Comparison of ENCODE assay signal across 22 cellular contexts in the genomic region with DNA sequence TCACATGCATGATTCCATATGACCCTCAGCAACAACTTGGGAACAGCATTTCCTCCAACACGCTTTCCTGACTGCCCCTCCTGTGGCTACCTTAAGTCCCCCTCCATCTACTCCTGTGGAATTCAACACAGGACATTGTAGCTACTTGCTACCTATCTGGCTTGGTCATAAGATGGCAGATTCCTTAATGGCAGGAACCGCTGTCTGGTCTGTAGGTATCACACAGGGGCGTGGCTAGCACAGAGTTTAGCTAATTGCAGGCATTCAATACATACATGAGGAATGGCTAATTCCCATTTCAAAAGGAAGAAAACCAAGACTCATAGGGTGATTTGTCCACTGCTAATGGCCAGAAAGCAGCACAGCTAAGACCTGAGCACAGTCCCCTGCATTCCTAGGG. TPM values are rescaled to one million over a fixed set of nuclear protein-coding genes. Genes with fewer than 3 reads are reported as not detected.
A peak's percentile ranks its signal among the peaks of the same experiment; 100 is the strongest.
DNase-seq lines count a peak whose midpoint lies in the region; ATAC-seq, FAIRE-seq and TF ChIP-seq lines count a peak whose summit lies in the region.
"Had no signal": no experiment of that assay in that cellular context is flagged by ENCODE, and none has a peak within 500 bp of the region (broad histone marks: within the 10 kb centered on the region; RNA-seq: fewer than 3 reads in every experiment).

No MANE protein-coding gene starts in this region.

- no peaks in the 10 kb centered on the region for H3K27me3 ChIP-seq in K562 (ENCODE audit: control insufficient read depth in 2 of 2, insufficient read depth in 2 of 2, low read length in 2 of 2)
- H3K27me3 ChIP-seq: BLaER1 had no signal

- no peak overlapping the region for H2AFZ ChIP-seq in K562 (ENCODE audit: low read depth, low read length)

- DNase-seq in activated T-cell treated with anti-CD3 and anti-CD28 coated beads, Interleukin-2, amount 50 U/mL, for 24 hours = no peak
- no peak for DNase-seq in activated T-cell treated with anti-CD3 and anti-CD28 coated beads, Interleukin-2, amount 50 U/mL, for 72 hours
- no peak for DNase-seq in HTR-8/SVneo (ENCODE audit: insufficient read length, low spot score)
- no peak for DNase-seq in K562 (ENCODE audit: extremely low read depth in 1 of 4, low spot score in 3 of 4)
- no peak for DNase-seq in SKM-1 treated with dmso at 0.1 percent for 144 hours (lab: John Stamatoyannopoulos, UW; ENCODE audit: unreplicated experiment)
- no peak for DNase-seq in SHP77 treated with DMSO at 0.1 percent for 48 hours (lab: John Stamatoyannopoulos, UW)
- no peak for DNase-seq in stimulated activated naive CD4-positive, alpha-beta T cell (lab: John Stamatoyannopoulos, UW)
- DNase-seq: Caco-2; CD4-positive, CD25-positive, alpha-beta regulatory T cell; CD8-positive, alpha-beta T cell; DMS153; DND-41; GOT3 had no signal

- H3K9me3 Mint-ChIP-seq in activated T-cell treated with anti-CD3 and anti-CD28 coated beads, Interleukin-2, amount 50 U/mL, for 24 hours = no peaks in the 10 kb centered on the region
- H3K9me3 Mint-ChIP-seq in activated T-cell treated with anti-CD3 and anti-CD28 coated beads, Interleukin-2, amount 50 U/mL, for 72 hours = no peaks in the 10 kb centered on the region
- H3K9me3 Mint-ChIP-seq: CD4-positive, CD25-positive, alpha-beta regulatory T cell; CD8-positive, alpha-beta T cell had no signal

- intact Hi-C loops in K562 (cut with micrococcal nuclease) = no loop called here

- TF ChIP-seq EP300 in K562 (IDR thresholded peaks at IDR 0.05; ENCODE audit: low read length) = no peak

- H3K27ac Mint-ChIP-seq in activated T-cell treated with anti-CD3 and anti-CD28 coated beads, Interleukin-2, amount 50 U/mL, for 24 hours = peak overlapping the region; percentile 5
- no peak overlapping the region for H3K27ac Mint-ChIP-seq in activated T-cell treated with anti-CD3 and anti-CD28 coated beads, Interleukin-2, amount 50 U/mL, for 72 hours
- H3K27ac Mint-ChIP-seq: B cell; CD8-positive, alpha-beta T cell had no signal

- FAIRE-seq in HTR-8/SVneo (lab: Jason Lieb, UNC) (peak; percentile 42), K562 (lab: Jason Lieb, UNC) (no peak)
- FAIRE-seq: A204.1, G401.6, GM12892, H54 had no signal

- in situ Hi-C loops in K562 (cut with MboI) = no loop called here

- no peak overlapping the region for H3K4me3 ChIP-seq in K562
- H3K4me3 ChIP-seq: BLaER1, HAP-1 had no signal

- no peaks in the 10 kb centered on the region for H3K9me1 ChIP-seq in K562 (ENCODE audit: control insufficient read depth, insufficient read depth, low read length)

- no peaks in the 10 kb centered on the region for H3K9me3 ChIP-seq in K562 (replicated peaks; ENCODE audit: control insufficient read depth, insufficient read depth, low read depth, low read length)
- H3K9me3 ChIP-seq: BLaER1, Caco-2, HAP-1 had no signal

- H3K4me1 ChIP-seq in K562 (replicated peaks in 1 of 2; ENCODE audit: control insufficient read depth in 2 of 2, insufficient read depth in 2 of 2, low read length in 2 of 2) = no peaks in the 10 kb centered on the region
- H3K4me1 ChIP-seq: BLaER1, Caco-2, HAP-1 had no signal

- BruUV-seq in K562 (replicated peaks; lab: Mats Ljungman, UMichigan) = no TSS peak

- H3K79me2 ChIP-seq in K562 (ENCODE audit: control insufficient read depth, insufficient read depth, low read length) = peaks cover 24% of the 10 kb centered on the region

- peaks cover 100% of the 10 kb centered on the region for H3K36me3 Mint-ChIP-seq in activated T-cell treated with anti-CD3 and anti-CD28 coated beads, Interleukin-2, amount 50 U/mL, for 24 hours (ENCODE audit: low read depth)
- peaks cover 10 to 35% of the 10 kb centered on the region in 2 donors for H3K36me3 Mint-ChIP-seq in activated T-cell treated with anti-CD3 and anti-CD28 coated beads, Interleukin-2, amount 50 U/mL, for 72 hours (ENCODE audit: insufficient read depth in 2 of 2)

- 97% methylated on average over 3 of the region's 3 CpGs for WGBS in K562 (ENCODE audit: insufficient coverage, low coverage, missing lambda C conversion rate)

- TF ChIP-seq POLR2A in K562 (conservative IDR thresholded peaks at IDR 0.05) = peak; percentile 43; the same call in 1 of the 2 replicates

- POLR2A ChIA-PET in K562 (lab: Yijun Ruan, JAX) = interaction anchor here (0.6 to 13.4 kb wide), 5 partner anchors 7 to 17 kb away, joined by 3 to 129 read pairs (median 10); partner anchors contain the start of genes EME1, LRRC59 and MRPL27

- no peak overlapping the region for H3K9ac ChIP-seq in K562 (ENCODE audit: insufficient read depth in 1 of 2, low read depth in 2 of 2, low read length in 2 of 2)
- H3K9ac ChIP-seq: BLaER1 had no signal

- H3K4me3 Mint-ChIP-seq in activated T-cell treated with anti-CD3 and anti-CD28 coated beads, Interleukin-2, amount 50 U/mL, for 24 hours = no peak overlapping the region
- no peak overlapping the region for H3K4me3 Mint-ChIP-seq in activated T-cell treated with anti-CD3 and anti-CD28 coated beads, Interleukin-2, amount 50 U/mL, for 72 hours
- H3K4me3 Mint-ChIP-seq: B cell; CD4-positive, CD25-positive, alpha-beta regulatory T cell; CD8-positive, alpha-beta T cell had no signal

- no peaks in the 10 kb centered on the region for H3K27me3 Mint-ChIP-seq in activated T-cell treated with anti-CD3 and anti-CD28 coated beads, Interleukin-2, amount 50 U/mL, for 24 hours
- no peaks in the 10 kb centered on the region for H3K27me3 Mint-ChIP-seq in activated T-cell treated with anti-CD3 and anti-CD28 coated beads, Interleukin-2, amount 50 U/mL, for 72 hours (ENCODE audit: low read depth)
- H3K27me3 Mint-ChIP-seq: B cell; CD4-positive, CD25-positive, alpha-beta regulatory T cell had no signal

- no peak for TF ChIP-seq RAD21 in K562 (CRISPR knock-in tag; conservative IDR thresholded peaks at IDR 0.05 in 1 of 2, IDR thresholded peaks at IDR 0.05 in 1 of 2)

- H3K36me3 ChIP-seq in K562 (ENCODE audit: control insufficient read depth, insufficient read depth, low read length) = peaks cover 99% of the 10 kb centered on the region

- CTCF ChIA-PET in K562 (lab: Yijun Ruan, JAX; ENCODE audit: low intra/inter-chr PET ratio) = no interaction called here

- no peak for TF ChIP-seq CTCF in K562 (IDR thresholded peaks at IDR 0.05 in 2 of 3, conservative IDR thresholded peaks at IDR 0.05 in 1 of 3; ENCODE audit: insufficient read depth in 2 of 3, low read depth in 1 of 3, low read length in 3 of 3)

- no peak for ATAC-seq in activated T-cell treated with anti-CD3 and anti-CD28 coated beads, Interleukin-2, amount 50 U/mL, for 72 hours (replicated peaks in 1 of 2)
- ATAC-seq in K562 = no peak
- ATAC-seq: CD8-positive, alpha-beta T cell had no signal

- no peak overlapping the region for H3K4me2 ChIP-seq in K562 (ENCODE audit: insufficient read depth, low read length)
- H3K4me2 ChIP-seq: BLaER1 had no signal

- H3K27ac ChIP-seq in K562 (ENCODE audit: extremely low read depth, low read depth, low read length) = no peak overlapping the region
- H3K27ac ChIP-seq: 22Rv1, BLaER1, C4-2B had no signal

- no peaks in the 10 kb centered on the region for H4K20me1 ChIP-seq in K562 (replicated peaks; ENCODE audit: control insufficient read depth, insufficient read depth, low read length)

- peaks cover 10% of the 10 kb centered on the region for H3K4me1 Mint-ChIP-seq in activated T-cell treated with anti-CD3 and anti-CD28 coated beads, Interleukin-2, amount 50 U/mL, for 24 hours (ENCODE audit: low read depth)
- H3K4me1 Mint-ChIP-seq in activated T-cell treated with anti-CD3 and anti-CD28 coated beads, Interleukin-2, amount 50 U/mL, for 72 hours (ENCODE audit: low read depth) = peaks cover 6% of the 10 kb centered on the region

RNA-seq across cellular contexts. Expression of gene LRRC59, which starts 8.6 kb away (rescaled TPM):
- total RNA-seq in activated T-cell treated with anti-CD3 and anti-CD28 coated beads, Interleukin-2, amount 50 U/mL, for 72 hours = 10 to 100 TPM; 57.6 to 63.6 TPM
- 69.1 and 116 TPM in 2 replicates for total RNA-seq in K562 (2011; cell fraction: chromatin; rRNA removed; ENCODE audit: low replicate concordance)
- total RNA-seq in K562 (2011; cell fraction: nucleolus; rRNA removed) = 92.4 and 122 TPM in 2 replicates
- total RNA-seq in K562 (2011; cell fraction: nucleoplasm; rRNA removed) = 127 and 192 TPM in 2 replicates
- 187 and 221 TPM in 2 replicates for total RNA-seq in K562 (2014; rRNA removed)
- total RNA-seq in K562 (2014; rRNA removed; fragmentation: Illumina TruSeq; extraction: Trizol) = 154 and 156 TPM in 2 replicates
- total RNA-seq in K562 (2015; rRNA removed; fragmentation: Illumina TruSeq; extraction: Trizol) = 187 TPM in 2 replicates
- 223 and 244 TPM in 2 replicates for total RNA-seq in K562 (2021)
- 119 and 158 TPM in 2 replicates for polyA plus RNA-seq in K562 (2011; rRNA removed)
- polyA plus RNA-seq in K562 (2011; cell fraction: cytosol; rRNA removed) = 85.0 and 92.7 TPM in 2 replicates
- polyA plus RNA-seq in K562 (2011; cell fraction: nucleus; rRNA removed) = 52.0 and 69.3 TPM in 2 replicates
- 201 and 212 TPM in 2 replicates for polyA plus RNA-seq in K562 (2012)
- polyA plus RNA-seq in K562 (2014; fragmentation: Illumina TruSeq; extraction: Trizol) = 206 and 214 TPM in 2 replicates
- polyA plus RNA-seq in K562 (2014; fragmentation: Nextera tagmentation; extraction: Ambion mirVana) = 10 to 100 TPM; 27.8 to 38.7 TPM
- polyA plus RNA-seq in K562 (2014; rRNA removed) = 118 and 134 TPM in 2 replicates
- 198 and 249 TPM in 2 replicates for polyA minus RNA-seq in K562 (2011; rRNA and poly(A)+ RNA removed)
- 104 and 126 TPM in 2 replicates for polyA minus RNA-seq in K562 (2011; cell fraction: cytosol; rRNA and poly(A)+ RNA removed)
- polyA minus RNA-seq in K562 (2011; cell fraction: nucleus; rRNA and poly(A)+ RNA removed) = 35.8 and 66.0 TPM in 2 replicates

RNA-seq across cellular contexts. Expression of gene EME1, which starts 15.7 kb away (rescaled TPM):
- 10 to 100 TPM; 42.9 to 43.1 TPM for total RNA-seq in activated T-cell treated with anti-CD3 and anti-CD28 coated beads, Interleukin-2, amount 50 U/mL, for 72 hours
- 119 and 126 TPM in 2 replicates for total RNA-seq in K562 (2011; cell fraction: chromatin; rRNA removed; ENCODE audit: low replicate concordance)
- 73.0 and 74.5 TPM in 2 replicates for total RNA-seq in K562 (2011; cell fraction: nucleolus; rRNA removed)
- 64.3 and 82.1 TPM in 2 replicates for total RNA-seq in K562 (2011; cell fraction: nucleoplasm; rRNA removed)
- total RNA-seq in K562 (2014; rRNA removed) = 18.8 and 28.0 TPM in 2 replicates
- total RNA-seq in K562 (2014; rRNA removed; fragmentation: Illumina TruSeq; extraction: Trizol) = 17.6 and 21.4 TPM in 2 replicates
- total RNA-seq in K562 (2015; rRNA removed; fragmentation: Illumina TruSeq; extraction: Trizol) = 16.6 and 17.6 TPM in 2 replicates
- 16.8 and 20.1 TPM in 2 replicates for total RNA-seq in K562 (2021)
- 44.1 and 61.3 TPM in 2 replicates for polyA plus RNA-seq in K562 (2011; rRNA removed)
- polyA plus RNA-seq in K562 (2011; cell fraction: cytosol; rRNA removed) = 15.3 and 28.4 TPM in 2 replicates
- 254 and 409 TPM in 2 replicates for polyA plus RNA-seq in K562 (2011; cell fraction: nucleus; rRNA removed)
- 42.1 and 48.1 TPM in 2 replicates for polyA plus RNA-seq in K562 (2012)
- polyA plus RNA-seq in K562 (2014; fragmentation: Illumina TruSeq; extraction: Trizol) = 20.9 and 24.0 TPM in 2 replicates
- 10 to 100 TPM; 14.6 to 27.4 TPM for polyA plus RNA-seq in K562 (2014; fragmentation: Nextera tagmentation; extraction: Ambion mirVana)
- 28.7 TPM in 2 replicates for polyA plus RNA-seq in K562 (2014; rRNA removed)
- 24.1 and 34.7 TPM in 2 replicates for polyA minus RNA-seq in K562 (2011; rRNA and poly(A)+ RNA removed)
- 7.2 and 9.6 TPM in 2 replicates for polyA minus RNA-seq in K562 (2011; cell fraction: cytosol; rRNA and poly(A)+ RNA removed)
- 28.1 and 57.5 TPM in 2 replicates for polyA minus RNA-seq in K562 (2011; cell fraction: nucleus; rRNA and poly(A)+ RNA removed)

RNA-seq across cellular contexts. Expression of gene MRPL27, which starts 15.7 kb away (rescaled TPM):
- total RNA-seq in activated T-cell treated with anti-CD3 and anti-CD28 coated beads, Interleukin-2, amount 50 U/mL, for 72 hours = 10 to 100 TPM; 44.6 to 45.9 TPM
- 59.4 and 90.8 TPM in 2 replicates for total RNA-seq in K562 (2011; cell fraction: chromatin; rRNA removed; ENCODE audit: low replicate concordance)
- 82.5 and 90.0 TPM in 2 replicates for total RNA-seq in K562 (2011; cell fraction: nucleolus; rRNA removed)
- total RNA-seq in K562 (2011; cell fraction: nucleoplasm; rRNA removed) = 74.9 and 93.1 TPM in 2 replicates
- total RNA-seq in K562 (2014; rRNA removed) (99.4 and 102 TPM in 2 replicates), K562 (2014; rRNA removed; fragmentation: Illumina TruSeq; extraction: Trizol) (122 and 142 TPM in 2 replicates), K562 (2015; rRNA removed; fragmentation: Illumina TruSeq; extraction: Trizol) (123 and 127 TPM in 2 replicates), K562 (2021) (96.3 and 98.2 TPM in 2 replicates)
- polyA plus RNA-seq in K562 (2011; rRNA removed) (127 and 146 TPM in 2 replicates), K562 (2014; fragmentation: Illumina TruSeq; extraction: Trizol) (103 and 105 TPM in 2 replicates), K562 (2014; fragmentation: Nextera tagmentation; extraction: Ambion mirVana) (100 to 1,000 TPM; 388 to 401 TPM), K562 (2014; rRNA removed) (138 and 143 TPM in 2 replicates)
- polyA plus RNA-seq in K562 (2011; cell fraction: cytosol; rRNA removed) = 138 and 159 TPM in 2 replicates
- 67.4 and 86.4 TPM in 2 replicates for polyA plus RNA-seq in K562 (2011; cell fraction: nucleus; rRNA removed)
- 72.3 and 119 TPM in 2 replicates for polyA plus RNA-seq in K562 (2012)
- polyA minus RNA-seq in K562 (2011; rRNA and poly(A)+ RNA removed) = 80.5 and 86.3 TPM in 2 replicates
- polyA minus RNA-seq in K562 (2011; cell fraction: cytosol; rRNA and poly(A)+ RNA removed) = 18.6 and 40.0 TPM in 2 replicates
- 31.5 and 50.3 TPM in 2 replicates for polyA minus RNA-seq in K562 (2011; cell fraction: nucleus; rRNA and poly(A)+ RNA removed)

RNA-seq across cellular contexts. Expression of gene ACSF2, which starts 37.3 kb away (rescaled TPM):
- total RNA-seq in activated T-cell treated with anti-CD3 and anti-CD28 coated beads, Interleukin-2, amount 50 U/mL, for 72 hours = 10 to 100 TPM; 30.2 to 43.0 TPM
- 7.3 and 27.3 TPM in 2 replicates for total RNA-seq in K562 (2011; cell fraction: chromatin; rRNA removed; ENCODE audit: low replicate concordance)
- 14.8 and 20.1 TPM in 2 replicates for total RNA-seq in K562 (2011; cell fraction: nucleolus; rRNA removed)
- total RNA-seq in K562 (2011; cell fraction: nucleoplasm; rRNA removed) = 10.8 and 12.2 TPM in 2 replicates
- 3.1 and 5.0 TPM in 2 replicates for total RNA-seq in K562 (2014; rRNA removed)
- 2.3 and 2.9 TPM in 2 replicates for total RNA-seq in K562 (2014; rRNA removed; fragmentation: Illumina TruSeq; extraction: Trizol)
- total RNA-seq in K562 (2015; rRNA removed; fragmentation: Illumina TruSeq; extraction: Trizol) = 4.1 and 4.4 TPM in 2 replicates
- total RNA-seq in K562 (2021) = 6.1 and 6.2 TPM in 2 replicates
- 3.5 and 11.4 TPM in 2 replicates for polyA plus RNA-seq in K562 (2011; rRNA removed)
- 5.9 and 9.2 TPM in 2 replicates for polyA plus RNA-seq in K562 (2011; cell fraction: cytosol; rRNA removed)
- 22.4 and 48.3 TPM in 2 replicates for polyA plus RNA-seq in K562 (2011; cell fraction: nucleus; rRNA removed)
- 4.7 and 17.1 TPM in 2 replicates for polyA plus RNA-seq in K562 (2012)
- 3.0 and 5.4 TPM in 2 replicates for polyA plus RNA-seq in K562 (2014; fragmentation: Illumina TruSeq; extraction: Trizol)
- polyA plus RNA-seq in K562 (2014; fragmentation: Nextera tagmentation; extraction: Ambion mirVana) = 1 to 10 TPM in 1 of 2 experiments, under 1 TPM in 1; 0.89 to 1.5 TPM
- polyA plus RNA-seq in K562 (2014; rRNA removed) = 4.9 and 7.2 TPM in 2 replicates
- 6.7 and 8.8 TPM in 2 replicates for polyA minus RNA-seq in K562 (2011; rRNA and poly(A)+ RNA removed)
- polyA minus RNA-seq in K562 (2011; cell fraction: cytosol; rRNA and poly(A)+ RNA removed) = 3.3 and 5.7 TPM in 2 replicates
- 12.0 and 22.5 TPM in 2 replicates for polyA minus RNA-seq in K562 (2011; cell fraction: nucleus; rRNA and poly(A)+ RNA removed)

RNA-seq across cellular contexts. Expression of gene XYLT2, which starts 42.8 kb away (rescaled TPM):
- total RNA-seq in activated T-cell treated with anti-CD3 and anti-CD28 coated beads, Interleukin-2, amount 50 U/mL, for 72 hours = 10 to 100 TPM; 24.2 to 43.8 TPM
- 16.9 and 49.3 TPM in 2 replicates for total RNA-seq in K562 (2011; cell fraction: chromatin; rRNA removed; ENCODE audit: low replicate concordance)
- 28.8 and 34.7 TPM in 2 replicates for total RNA-seq in K562 (2011; cell fraction: nucleolus; rRNA removed)
- total RNA-seq in K562 (2011; cell fraction: nucleoplasm; rRNA removed) = 27.6 and 29.6 TPM in 2 replicates
- 9.1 and 14.0 TPM in 2 replicates for total RNA-seq in K562 (2014; rRNA removed)
- total RNA-seq in K562 (2014; rRNA removed; fragmentation: Illumina TruSeq; extraction: Trizol) = 2.0 and 2.4 TPM in 2 replicates
- total RNA-seq in K562 (2015; rRNA removed; fragmentation: Illumina TruSeq; extraction: Trizol) = 4.5 and 10.6 TPM in 2 replicates
- 8.9 and 9.5 TPM in 2 replicates for total RNA-seq in K562 (2021)
- polyA plus RNA-seq in K562 (2011; rRNA removed) = 3.8 and 8.4 TPM in 2 replicates
- 7.0 and 11.0 TPM in 2 replicates for polyA plus RNA-seq in K562 (2011; cell fraction: cytosol; rRNA removed)
- polyA plus RNA-seq in K562 (2011; cell fraction: nucleus; rRNA removed) = 19.7 and 30.0 TPM in 2 replicates
- polyA plus RNA-seq in K562 (2012) = 6.2 and 10.6 TPM in 2 replicates
- 4.3 and 6.5 TPM in 2 replicates for polyA plus RNA-seq in K562 (2014; fragmentation: Illumina TruSeq; extraction: Trizol)
- 1 to 10 TPM in 1 of 2 experiments, under 1 TPM in 1; 0.63 to 1.0 TPM for polyA plus RNA-seq in K562 (2014; fragmentation: Nextera tagmentation; extraction: Ambion mirVana)
- polyA plus RNA-seq in K562 (2014; rRNA removed) = 7.3 and 8.0 TPM in 2 replicates
- polyA minus RNA-seq in K562 (2011; rRNA and poly(A)+ RNA removed) = 6.2 and 7.9 TPM in 2 replicates
- 8.8 and 29.4 TPM in 2 replicates for polyA minus RNA-seq in K562 (2011; cell fraction: cytosol; rRNA and poly(A)+ RNA removed)
- polyA minus RNA-seq in K562 (2011; cell fraction: nucleus; rRNA and poly(A)+ RNA removed) = 9.4 and 10.1 TPM in 2 replicates
